In genomic region chr1:179305450-179305849, GRCh38 we compare ENCODE assay signal across 1 cellular context.
TF ChIP-seq lines count a peak whose summit lies in the region.

No MANE protein-coding gene starts in this region.

TF ChIP-seq in HepG2, 621 proteins besides CTCF, POLR2A, EP300 and RAD21:
- no peak for TF ChIP-seq HDAC1 (CRISPR knock-in tag; IDR thresholded peaks at IDR 0.05)
- peak; percentile 36 to 53; a peak in 3 of 4 replicates for TF ChIP-seq MAFK (conservative IDR thresholded peaks at IDR 0.05 in 1 of 2, IDR thresholded peaks at IDR 0.05 in 1 of 2; ENCODE audit: low read length in 2 of 2)
- TF ChIP-seq MYNN (CRISPR knock-in tag; IDR thresholded peaks at IDR 0.05; ENCODE audit: low read depth): no peak
- TF ChIP-seq NFE2L2 (IDR thresholded peaks at IDR 0.05; ENCODE audit: low read length): peak; percentile 79
- no peak for TF ChIP-seq ZNF354B (CRISPR knock-in tag; IDR thresholded peaks at IDR 0.05)
- no peak for TF ChIP-seq ZNF138 (CRISPR knock-in tag; IDR thresholded peaks at IDR 0.05; ENCODE audit: low read depth)
- no peak for TF ChIP-seq ZNF710 (CRISPR knock-in tag; IDR thresholded peaks at IDR 0.05; ENCODE audit: borderline replicate concordance)
- TF ChIP-seq MAFF (IDR thresholded peaks at IDR 0.05; ENCODE audit: low read depth, low read length): 0 out of 2 replicates have a peak, but pooled peaks have one; percentile 9
- no peak for TF ChIP-seq HNRNPH1 (optimal IDR thresholded peaks at IDR 0.05; ENCODE audit: low read depth, low read length)
